Comparison of ENCODE assay signal across 12 cellular contexts in genomic region chr7:139321071-139321745, GRCh38. TPM values are rescaled to one million over a fixed set of nuclear protein-coding genes. Genes with fewer than 3 reads are reported as not detected.
DNase-seq lines count a peak whose midpoint lies in the region; ATAC-seq, FAIRE-seq and TF ChIP-seq lines count a peak whose summit lies in the region.
"Had no signal": no experiment of that assay in that cellular context is flagged by ENCODE, and none has a peak within 500 bp of the region (broad histone marks: within the 10 kb centered on the region; RNA-seq: fewer than 3 reads in every experiment).

No MANE protein-coding gene starts in this region.

- ATAC-seq in psoas muscle, result peak in 3 of 4 donors; percentile 19 to 33 (median 33)
- no peak for ATAC-seq in HG03108 (IDR thresholded peaks at IDR 0.05; ENCODE audit: unreplicated experiment)

- H3K27ac ChIP-seq in endothelial cell of umbilical vein (ENCODE audit: insufficient read depth, low read depth, low read length) (no peak overlapping the region), psoas muscle (no peak overlapping the region)

- H3K4me3 Mint-ChIP-seq in immature natural killer cell, result no peak overlapping the region
- H3K4me3 Mint-ChIP-seq: IgD-negative memory B cell had no signal

- intact Hi-C loops in endothelial cell of umbilical vein (cut with micrococcal nuclease) (loop anchor here (5.0 kb wide), 1 partner anchor 304 kb away; no protein-coding TSS in a partner anchor), psoas muscle (cut with DNase I) (no loop called here)

- H3K27me3 Mint-ChIP-seq in immature natural killer cell (ENCODE audit: low read depth in 3 of 3), result peaks cover under 1 to 6% (median 2%) of the 10 kb centered on the region in 3 donors
- H3K27me3 Mint-ChIP-seq: IgD-negative memory B cell had no signal

- H3K4me3 ChIP-seq in endothelial cell of umbilical vein (replicated peaks in 1 of 3; ENCODE audit: insufficient read depth in 1 of 3, low read depth in 1 of 3, low read length in 3 of 3) (no peak overlapping the region), psoas muscle (no peak overlapping the region)

- WGBS in psoas muscle, 3 donors, result 40 to 49% (median 45%) methylated on average over 11 of the region's 11 CpGs

- H3K9me3 Mint-ChIP-seq in immature natural killer cell, result peaks cover 0 to 2% (median 0%) of the 10 kb centered on the region in 6 donors
- H3K9me3 Mint-ChIP-seq: IgD-negative memory B cell had no signal

- TF ChIP-seq POLR2A in endothelial cell of umbilical vein (IDR thresholded peaks at IDR 0.05; ENCODE audit: low read depth, low read length), result no peak

- no peaks in the 10 kb centered on the region for H3K27me3 ChIP-seq in endothelial cell of umbilical vein (ENCODE audit: control insufficient read depth in 2 of 2, insufficient read depth in 2 of 2, low read length in 2 of 2)
- no peaks in the 10 kb centered on the region for H3K27me3 ChIP-seq in psoas muscle (ENCODE audit: insufficient read depth in 3 of 3, low read length in 2 of 3)

- H4K20me1 ChIP-seq in endothelial cell of umbilical vein (replicated peaks; ENCODE audit: control insufficient read depth, extremely low read depth, insufficient read depth, low read length), result no peaks in the 10 kb centered on the region

- no peak overlapping the region for H3K9ac ChIP-seq in endothelial cell of umbilical vein (replicated peaks; ENCODE audit: extremely low read depth, insufficient read depth, low read length)

- DNase-seq in DMS 273 (lab: John Stamatoyannopoulos, UW; ENCODE audit: unreplicated experiment) (peak; percentile 73), DMS 273 treated with DMSO at 0.1 percent for 48 hours (lab: John Stamatoyannopoulos, UW) (no peak), MV-4-11 (lab: John Stamatoyannopoulos, UW) (peak; percentile 24), endothelial cell of umbilical vein (ENCODE audit: low read depth, low spot score) (peak; percentile 17), psoas muscle (no peak), immature natural killer cell (no peak)
- DNase-seq in stimulated activated CD4-positive, alpha-beta T cell treated with anti-CD3 and anti-CD28 coated beads, Interleukin-2, amount 100 ng/mL, for 24 hours, result no peak
- DNase-seq: 8988T; activated CD4-positive, alpha-beta T cell treated with anti-CD3 and anti-CD28 coated beads for 4 hours; posterior cingulate gyrus had no signal

- no peaks in the 10 kb centered on the region for H3K4me1 Mint-ChIP-seq in immature natural killer cell

- POLR2A ChIA-PET in endothelial cell of umbilical vein (lab: Charles Lee), result no interaction called here

- TF ChIP-seq CTCF in endothelial cell of umbilical vein (IDR thresholded peaks at IDR 0.05; ENCODE audit: extremely low read depth in 1 of 2, insufficient read depth in 1 of 2, low read depth in 1 of 2, low read length in 2 of 2) (peak; percentile 9 to 30), psoas muscle (IDR thresholded peaks at IDR 0.05) (no peak)

- H3K36me3 ChIP-seq in endothelial cell of umbilical vein (ENCODE audit: control insufficient read depth in 2 of 2, extremely low read depth in 1 of 2, insufficient read depth in 2 of 2, low read length in 2 of 2) (no peaks in the 10 kb centered on the region), psoas muscle (ENCODE audit: insufficient read depth in 1 of 2, low read depth in 1 of 2) (no peaks in the 10 kb centered on the region)

- H3K36me3 Mint-ChIP-seq in immature natural killer cell, result no peaks in the 10 kb centered on the region

- peak overlapping the region; percentile 23 for H2AFZ ChIP-seq in endothelial cell of umbilical vein (ENCODE audit: low read depth, low read length)

- H3K4me1 ChIP-seq in endothelial cell of umbilical vein (ENCODE audit: control insufficient read depth, extremely low read depth, insufficient read depth, low read length) (no peaks in the 10 kb centered on the region), psoas muscle (peaks cover 7% of the 10 kb centered on the region)

- H3K9me1 ChIP-seq in endothelial cell of umbilical vein (replicated peaks; ENCODE audit: control insufficient read depth, extremely low read depth, insufficient read depth, low read length), result no peaks in the 10 kb centered on the region

- H3K9me3 ChIP-seq in endothelial cell of umbilical vein (replicated peaks; ENCODE audit: control insufficient read depth, insufficient read depth, low read length), result no peaks in the 10 kb centered on the region
- H3K9me3 ChIP-seq in psoas muscle, result no peaks in the 10 kb centered on the region

- CTCF ChIA-PET in endothelial cell of umbilical vein (lab: Charles Lee), result interaction anchor here (0.7 to 1.3 kb wide), 13 partner anchors 8 to 300 kb away, joined by 3 to 5 read pairs (median 3); no protein-coding TSS in a partner anchor

- H3K27ac Mint-ChIP-seq in immature natural killer cell, result no peak overlapping the region
- H3K27ac Mint-ChIP-seq: IgD-negative memory B cell had no signal

- dilution Hi-C loops in endothelial cell of umbilical vein (cut with MboI; ENCODE audit: extremely low pct_ligation_motif_present, low sequenced_read_pairs), result no loop called here

- no peak overlapping the region for H3K4me2 ChIP-seq in endothelial cell of umbilical vein (ENCODE audit: insufficient read depth, low read length)

- FAIRE-seq in endothelial cell of umbilical vein (lab: Jason Lieb, UNC), result no peak

- H3K79me2 ChIP-seq in endothelial cell of umbilical vein (ENCODE audit: control insufficient read depth, insufficient read depth, low read length), result no peaks in the 10 kb centered on the region

- BruUV-seq in endothelial cell of umbilical vein (replicated peaks; lab: Mats Ljungman, UMichigan), result no TSS peak

TF ChIP-seq in endothelial cell of umbilical vein, 7 proteins besides CTCF, POLR2A, EP300 and RAD21:
- TF ChIP-seq FOS (IDR thresholded peaks at IDR 0.05; ENCODE audit: borderline replicate concordance, insufficient read depth, low read length), result no peak
- TF ChIP-seq GATA2 (IDR thresholded peaks at IDR 0.05; ENCODE audit: insufficient read depth, insufficient read length, low read depth, low read length), result no peak
- TF ChIP-seq MAX (IDR thresholded peaks at IDR 0.05; ENCODE audit: insufficient read depth, insufficient read length), result no peak
- no peak for TF ChIP-seq MYC (IDR thresholded peaks at IDR 0.05; ENCODE audit: low read depth, low read length)
- TF ChIP-seq POLR2AphosphoS5 (IDR thresholded peaks at IDR 0.05; ENCODE audit: insufficient read depth, low read depth, low read length), result no peak
- TF ChIP-seq EZH2 (IDR thresholded peaks at IDR 0.05; ENCODE audit: borderline replicate concordance, low read depth, low read length, severe bottlenecking), result no peak
- TF ChIP-seq JUN (IDR thresholded peaks at IDR 0.05; ENCODE audit: borderline replicate concordance, insufficient read depth, insufficient read length, low read depth), result no peak

RNA-seq across cellular contexts. Expression of gene FMC1, which starts 19.9 kb away (rescaled TPM):
- 10.7 and 12.8 TPM in 2 replicates for total RNA-seq in endothelial cell of umbilical vein
- 21.7 and 23.5 TPM in 2 replicates for polyA plus RNA-seq in endothelial cell of umbilical vein
- 21.4 and 21.6 TPM in 2 replicates for polyA plus RNA-seq in endothelial cell of umbilical vein (2011; cell fraction: cytosol; rRNA removed)
- polyA plus RNA-seq in endothelial cell of umbilical vein (2011; cell fraction: nucleus; rRNA removed), result 6.6 and 7.7 TPM in 2 replicates
- polyA plus RNA-seq in endothelial cell of umbilical vein (2012), result 16.5 and 32.2 TPM in 2 replicates
- polyA minus RNA-seq in endothelial cell of umbilical vein, result 6.0 and 6.2 TPM in 2 replicates
- 9.3 TPM for polyA minus RNA-seq in endothelial cell of umbilical vein (2011; cell fraction: cytosol; rRNA and poly(A)+ RNA removed)
- polyA minus RNA-seq in endothelial cell of umbilical vein (2011; cell fraction: nucleus; rRNA and poly(A)+ RNA removed), result 1.7 and 2.8 TPM in 2 replicates
- 10 to 100 TPM; 21.3 to 44.0 (median 34.0) TPM for total RNA-seq in psoas muscle
- polyA plus RNA-seq in psoas muscle, result 10 to 100 TPM; 27.5 to 50.4 (median 32.1) TPM
- polyA plus RNA-seq in immature natural killer cell, result 10 to 100 TPM; 35.9 to 59.9 (median 37.2) TPM

RNA-seq across cellular contexts. Expression of gene LUC7L2, which starts 38.5 kb away (rescaled TPM):
- total RNA-seq in endothelial cell of umbilical vein, result 85.8 and 87.6 TPM in 2 replicates
- polyA plus RNA-seq in endothelial cell of umbilical vein, result 28.0 and 34.4 TPM in 2 replicates
- polyA plus RNA-seq in endothelial cell of umbilical vein (2011; cell fraction: cytosol; rRNA removed), result 24.8 and 27.3 TPM in 2 replicates
- 93.1 and 120 TPM in 2 replicates for polyA plus RNA-seq in endothelial cell of umbilical vein (2011; cell fraction: nucleus; rRNA removed)
- 30.6 and 43.6 TPM in 2 replicates for polyA plus RNA-seq in endothelial cell of umbilical vein (2012)
- polyA minus RNA-seq in endothelial cell of umbilical vein, result 49.9 and 59.8 TPM in 2 replicates
- polyA minus RNA-seq in endothelial cell of umbilical vein (2011; cell fraction: cytosol; rRNA and poly(A)+ RNA removed), result 39.1 TPM
- polyA minus RNA-seq in endothelial cell of umbilical vein (2011; cell fraction: nucleus; rRNA and poly(A)+ RNA removed), result 135 and 236 TPM in 2 replicates
- total RNA-seq in psoas muscle, result 10 to 100 TPM; 44.4 to 67.5 (median 53.5) TPM
- 10 to 100 TPM; 41.6 to 82.3 (median 44.0) TPM for polyA plus RNA-seq in psoas muscle
- 10 to 100 TPM; 44.4 to 74.2 (median 46.3) TPM for polyA plus RNA-seq in immature natural killer cell

Comparison
In these comparisons a context has a peak if more than half of its experiments do, and no peak if none do; other contexts are left out.
1. DNase-seq: peak in DMS 273 (single experiment), MV-4-11 (single experiment) and endothelial cell of umbilical vein (single experiment); none in DMS 273 treated with DMSO at 0.1 percent for 48 hours (single experiment), psoas muscle (0 of 2), stimulated activated CD4-positive, alpha-beta T cell treated with anti-CD3 and anti-CD28 coated beads, Interleukin-2, amount 100 ng/mL, for 24 hours (0 of 2) and immature natural killer cell (0 of 3).